In the genomic region with DNA sequence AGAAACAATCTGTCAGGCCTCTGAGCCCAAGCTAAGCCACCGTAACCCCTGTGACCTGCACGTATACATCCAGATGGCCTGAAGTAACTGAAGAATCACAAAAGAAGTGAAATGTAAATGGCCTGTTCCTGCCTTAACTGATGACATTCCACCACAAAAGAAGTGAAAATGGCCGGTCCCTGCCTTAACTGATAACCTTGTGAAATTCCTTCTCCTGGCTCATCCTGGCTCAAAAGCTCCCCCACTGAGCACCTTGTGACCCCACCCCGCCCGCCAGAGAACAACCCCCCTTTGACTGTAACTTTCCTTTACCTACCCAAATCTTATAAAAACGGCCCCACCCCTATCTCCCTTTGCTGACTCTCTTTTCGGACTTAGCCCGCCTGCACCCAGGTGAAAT, we compare ENCODE assay signal across 6 cellular contexts. TPM values are rescaled to one million over a fixed set of nuclear protein-coding genes. Genes with fewer than 3 reads are reported as not detected.
"Had no signal": no experiment of that assay in that cellular context is flagged by ENCODE, and none has a peak within 500 bp of the region (broad histone marks: within the 10 kb centered on the region; RNA-seq: fewer than 3 reads in every experiment).

No MANE protein-coding gene starts in this region.

RNA-seq across cellular contexts. Expression of gene MYCT1, which starts 14.8 kb away (rescaled TPM):
- total RNA-seq: activated B cell treated with CpG ODN at 0.5 μM for 24 hours; activated CD8-positive, alpha-beta T cell treated with anti-CD3 and anti-CD28 coated beads for 36 hours; activated T-cell treated with anti-CD3 and anti-CD28 coated beads, Interleukin-2, amount 50 U/mL, for 4 hours; activated T-helper 17 cell treated with anti-CD3 and anti-CD28 coated beads, Interleukin-2, amount 50 U/mL, for 72 hours; foreskin keratinocyte; T-helper 2 cell treated with Interferon-gamma antibody and Interleukin-4, amounts not matched to agents 100 ng/mL and 5 ng/mL, for 36 hours had no signal
- polyA plus RNA-seq: foreskin keratinocyte had no signal
